Comparison of ENCODE assay signal across 34 cellular contexts in genomic region chr14:87834594-87834993, GRCh38.
"Had no signal": no experiment of that assay in that cellular context is flagged by ENCODE, and none has a peak within 500 bp of the region (broad histone marks: within the 10 kb centered on the region; RNA-seq: fewer than 3 reads in every experiment).

No MANE protein-coding gene starts in this region.

- DNase-seq: activated effector memory CD4-positive, alpha-beta T cell treated with anti-CD3 and anti-CD28 coated beads, Interleukin-2, amount 50 U/mL, for 16 hours; activated effector memory CD4-positive, alpha-beta T cell treated with Interleukin-2 at 50 U/mL for 16 hours; activated gamma-delta T cell; activated gamma-delta T cell treated with Interleukin-2 at 50 U/mL for 16 hours; activated naive CD4-positive, alpha-beta T cell; activated naive CD4-positive, alpha-beta T cell treated with anti-CD3 and anti-CD28 coated beads for 36 hours; activated naive CD4-positive, alpha-beta T cell treated with anti-CD3 and anti-CD28 coated beads, Interleukin-2, amount 10 ng/mL, durations not matched to agents 7 days and 5 days; activated naive CD4-positive, alpha-beta T cell treated with anti-CD3 and anti-CD28 coated beads, Interleukin-2, amount 50 U/mL, for 16 hours; activated naive CD4-positive, alpha-beta T cell treated with Interleukin-2 at 50 U/mL for 16 hours; activated naive CD8-positive, alpha-beta T cell treated with anti-CD3 and anti-CD28 coated beads for 36 hours; activated naive CD8-positive, alpha-beta T cell treated with anti-CD3 and anti-CD28 coated beads, Interleukin-2, amount 10 ng/mL, durations not matched to agents 7 days and 5 days; activated naive CD8-positive, alpha-beta T cell treated with anti-CD3 and anti-CD28 coated beads, Interleukin-2, amount 50 U/mL, for 24 hours; activated T-cell treated with anti-CD3 and anti-CD28 coated beads, Interleukin-2, amount 50 U/mL, for 1 hour; activated T-cell treated with anti-CD3 and anti-CD28 coated beads, Interleukin-2, amount 50 U/mL, for 24 hours; activated T-cell treated with anti-CD3 and anti-CD28 coated beads, Interleukin-2, amount 50 U/mL, for 4 hours; activated T-cell treated with anti-CD3 and anti-CD28 coated beads, Interleukin-2, amount 50 U/mL, for 48 hours; activated T-cell treated with anti-CD3 and anti-CD28 coated beads, Interleukin-2, amount 50 U/mL, for 72 hours; adrenal gland; amniotic stem cell; amygdala; anterior cingulate cortex; aorta; body of pancreas; brain microvascular endothelial cell; caudate nucleus; central memory CD4-positive, alpha-beta T cell; cerebellar nuclear complex had no signal

- FAIRE-seq: astrocyte, bronchial epithelial cell had no signal

- H3K27ac ChIP-seq: adrenal gland, ascending aorta, body of pancreas, brain microvascular endothelial cell, breast epithelium, cardiac muscle cell had no signal

- H3K27me3 ChIP-seq: adrenal gland, ascending aorta, body of pancreas, brain microvascular endothelial cell, breast epithelium, cardiac muscle cell had no signal

- H3K36me3 ChIP-seq: adrenal gland, ascending aorta, brain microvascular endothelial cell, breast epithelium, cardiac muscle cell had no signal

- H3K4me3 ChIP-seq: adrenal gland, ascending aorta, body of pancreas, breast epithelium, cardiac muscle cell had no signal

- H3K4me1 ChIP-seq: adrenal gland, ascending aorta, body of pancreas, breast epithelium had no signal

- H3K9me3 ChIP-seq: adrenal gland, ascending aorta, body of pancreas, breast epithelium had no signal

- ATAC-seq: activated naive CD4-positive, alpha-beta T cell treated with anti-CD3 and anti-CD28 coated beads, Interleukin-2, amount 50 U/mL, for 72 hours; activated naive CD8-positive, alpha-beta T cell treated with anti-CD3 and anti-CD28 coated beads, Interleukin-2, amount 50 U/mL, for 24 hours; activated T-cell treated with anti-CD3 and anti-CD28 coated beads, Interleukin-2, amount 50 U/mL, for 4 hours; activated T-cell treated with anti-CD3 and anti-CD28 coated beads, Interleukin-2, amount 50 U/mL, for 72 hours; activated T-helper 17 cell treated with anti-CD3 and anti-CD28 coated beads, Interleukin-2, amount 50 U/mL, for 72 hours; body of pancreas had no signal
